ENCODE assay signal across 8 cellular contexts in the genomic region with DNA sequence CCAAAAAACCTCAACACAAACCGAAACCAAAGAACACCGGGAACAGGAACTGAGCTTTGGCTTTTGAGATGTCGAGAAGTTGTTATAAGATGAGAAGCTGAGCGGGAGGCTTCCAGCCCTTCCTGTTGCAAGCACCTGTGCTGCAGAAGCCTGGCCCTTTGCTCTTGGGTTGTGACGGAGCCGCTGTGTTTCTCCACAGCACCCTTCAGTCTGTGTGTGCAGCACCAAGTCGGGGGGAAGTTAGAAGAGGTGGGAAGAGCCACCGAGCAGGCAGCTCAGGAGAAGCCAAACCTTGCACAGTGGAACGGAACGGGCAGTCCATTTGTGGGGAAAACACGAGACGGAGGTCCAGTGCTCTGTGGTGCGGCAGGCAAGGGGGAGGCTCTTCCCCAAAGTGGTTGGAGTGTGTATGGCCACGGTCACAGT.
DNase-seq lines count a peak whose midpoint lies in the region; ATAC-seq and TF ChIP-seq lines count a peak whose summit lies in the region.

No MANE protein-coding gene starts in this region.

- BruUV-seq in mammary epithelial cell (replicated peaks; lab: Mats Ljungman, UMichigan) = no TSS peak

- ATAC-seq in T-helper 17 cell = peak; percentile 54
- no peak for ATAC-seq in GM19463 (IDR thresholded peaks at IDR 0.05; ENCODE audit: unreplicated experiment)

- in situ Hi-C loops in mammary epithelial cell (cut with MboI; ENCODE audit: low sequenced_read_pairs in 2 of 2) = no loop called here

- intact Hi-C loops in breast epithelium (cut with DNase I; ENCODE audit: low total_unique reads) (no loop called here), mammary epithelial cell (cut with micrococcal nuclease) (no loop called here), thyroid gland (cut with DNase I) (no loop called here)

- no peaks in the 10 kb centered on the region for H3K79me2 ChIP-seq in mammary epithelial cell (ENCODE audit: insufficient read depth, low read length)

- H3K27me3 ChIP-seq in breast epithelium (no peaks in the 10 kb centered on the region), mammary epithelial cell (ENCODE audit: insufficient read depth, low read length) (no peaks in the 10 kb centered on the region), thyroid gland (no peaks in the 10 kb centered on the region)

- H3K36me3 Mint-ChIP-seq in T-helper 17 cell (ENCODE audit: low read depth) = peaks cover 3% of the 10 kb centered on the region

- peak overlapping the region; percentile 74 for H3K27ac Mint-ChIP-seq in T-helper 17 cell

- H3K4me2 ChIP-seq in mammary epithelial cell (ENCODE audit: insufficient read depth, low read depth, low read length) = no peak overlapping the region

- TF ChIP-seq POLR2A in breast epithelium (IDR thresholded peaks at IDR 0.05) (no peak), thyroid gland (IDR thresholded peaks at IDR 0.05) (no peak)

- 84% methylated on average over 13 of the region's 14 CpGs for WGBS in mammary epithelial cell (ENCODE audit: low coverage, missing lambda C conversion rate)
- WGBS in thyroid gland, 2 donors = 57 to 69% methylated on average over 14 of the region's 14 CpGs

- dilution Hi-C loops in mammary epithelial cell (cut with HindIII; ENCODE audit: low sequenced_read_pairs) = no loop called here

- H3K4me3 ChIP-seq in breast epithelium (peak overlapping the region; percentile 30 to 53 (median 30)), mammary epithelial cell (replicated peaks in 1 of 3; ENCODE audit: insufficient read depth in 1 of 3, low read depth in 2 of 3, low read length in 3 of 3) (no peak overlapping the region), fibroblast of mammary gland (ENCODE audit: control insufficient read depth, low read depth, low read length) (peak overlapping the region; percentile 12), thyroid gland (replicated peaks in 1 of 3) (peak overlapping the region in 1 of 3 donors; percentile 13)

- H3K9ac ChIP-seq in mammary epithelial cell (ENCODE audit: insufficient read depth, low read length) = no peak overlapping the region

- H3K36me3 ChIP-seq in breast epithelium = no peaks in the 10 kb centered on the region
- H3K36me3 ChIP-seq in mammary epithelial cell (ENCODE audit: insufficient read depth, low read length) = no peaks in the 10 kb centered on the region
- no peaks in the 10 kb centered on the region for H3K36me3 ChIP-seq in thyroid gland

- no peak for DNase-seq in breast epithelium (ENCODE audit: low spot score in 2 of 2)
- DNase-seq in mammary epithelial cell = no peak
- DNase-seq in T-helper 17 cell = no peak
- DNase-seq in fibroblast of mammary gland (ENCODE audit: low read depth) = no peak
- DNase-seq in thyroid gland = peak; percentile 14 to 23
- DNase-seq in D341Med (ENCODE audit: low spot score) = no peak
- no peak for DNase-seq in C1 segment of cervical spinal cord (lab: John Stamatoyannopoulos, UW)

- peak overlapping the region; percentile 92 for H3K4me3 Mint-ChIP-seq in T-helper 17 cell

- H3K27me3 Mint-ChIP-seq in T-helper 17 cell = peaks cover 67% of the 10 kb centered on the region

- H3K9me3 ChIP-seq in breast epithelium = no peaks in the 10 kb centered on the region
- H3K9me3 ChIP-seq in mammary epithelial cell (replicated peaks; ENCODE audit: insufficient read depth, low read length) = no peaks in the 10 kb centered on the region
- no peaks in the 10 kb centered on the region for H3K9me3 ChIP-seq in T-helper 17 cell (ENCODE audit: control insufficient read depth, low read length, poor library complexity, severe bottlenecking)
- H3K9me3 ChIP-seq in thyroid gland = no peaks in the 10 kb centered on the region

- peaks cover 22% of the 10 kb centered on the region for H3K4me1 Mint-ChIP-seq in T-helper 17 cell

- H3K27ac ChIP-seq in breast epithelium (no peak overlapping the region), mammary epithelial cell (ENCODE audit: insufficient read depth, low read depth, low read length) (no peak overlapping the region), thyroid gland (no peak overlapping the region)

- H3K4me1 ChIP-seq in breast epithelium (no peaks in the 10 kb centered on the region), mammary epithelial cell (ENCODE audit: insufficient read depth, low read length) (no peaks in the 10 kb centered on the region), thyroid gland (no peaks in the 10 kb centered on the region)

- H4K20me1 ChIP-seq in mammary epithelial cell (ENCODE audit: insufficient read depth, low read length) = no peaks in the 10 kb centered on the region

- no peak overlapping the region for H2AFZ ChIP-seq in mammary epithelial cell (ENCODE audit: low read depth, low read length)

- TF ChIP-seq CTCF in breast epithelium (IDR thresholded peaks at IDR 0.05) (no peak), mammary epithelial cell (conservative IDR thresholded peaks at IDR 0.05 in 1 of 2, IDR thresholded peaks at IDR 0.05 in 1 of 2; ENCODE audit: extremely low read depth in 1 of 2, insufficient read depth in 1 of 2, low read depth in 1 of 2, low read length in 2 of 2) (no peak), fibroblast of mammary gland (conservative IDR thresholded peaks at IDR 0.05; ENCODE audit: control insufficient read depth, insufficient read depth, low read depth, low read length) (no peak), thyroid gland (IDR thresholded peaks at IDR 0.05) (no peak)

- CTCF ChIA-PET in mammary epithelial cell (lab: Charles Lee; ENCODE audit: low non-redundant PET) = no interaction called here

Comparison
In these comparisons a context has a peak if more than half of its experiments do, and no peak if none do; other contexts are left out.
1. H3K4me3 ChIP-seq: peak in breast epithelium (3 of 3) and fibroblast of mammary gland (single experiment); none in mammary epithelial cell (0 of 3).
2. DNase-seq: peak in thyroid gland (2 of 2); none in breast epithelium (0 of 2), mammary epithelial cell (single experiment), T-helper 17 cell (0 of 3), fibroblast of mammary gland (single experiment), D341Med (single experiment) and C1 segment of cervical spinal cord (0 of 14).